13 cellular contexts compared by ENCODE assay signal in genomic region chr9:105455836-105456475, GRCh38. TPM values are rescaled to one million over a fixed set of nuclear protein-coding genes. Genes with fewer than 3 reads are reported as not detected.
DNase-seq lines count a peak whose midpoint lies in the region; ATAC-seq, FAIRE-seq and TF ChIP-seq lines count a peak whose summit lies in the region.
"Had no signal": no experiment of that assay in that cellular context is flagged by ENCODE, and none has a peak within 500 bp of the region (broad histone marks: within the 10 kb centered on the region; RNA-seq: fewer than 3 reads in every experiment).

No MANE protein-coding gene starts in this region.

- no peak overlapping the region for H2AFZ ChIP-seq in SK-N-SH (ENCODE audit: low read depth)

- H3K4me1 ChIP-seq in SK-N-SH (ENCODE audit: control insufficient read depth in 1 of 2, insufficient read depth in 2 of 2, low read depth in 1 of 2, low read length in 1 of 2) (peaks cover 5 to 9% of the 10 kb centered on the region in 2 experiments; a peak in 3 of 4 replicates), gastroesophageal sphincter (peaks cover 0 to 39% (median 0%) of the 10 kb centered on the region in 3 donors)

- H3K36me3 ChIP-seq in SK-N-SH (replicated peaks in 1 of 2; ENCODE audit: control insufficient read depth in 1 of 2, insufficient read depth in 2 of 2, low read length in 1 of 2) (peaks cover 0 to 2% of the 10 kb centered on the region in 2 experiments), gastroesophageal sphincter (no peaks in the 10 kb centered on the region)

- no peaks in the 10 kb centered on the region for H3K9me2 ChIP-seq in SK-N-SH

- H3K79me2 ChIP-seq in SK-N-SH (ENCODE audit: insufficient read depth): peaks cover 100% of the 10 kb centered on the region

- no peak for FAIRE-seq in GM12891 (lab: Jason Lieb, UNC)

- TF ChIP-seq EP300 in SK-N-SH (IDR thresholded peaks at IDR 0.05; ENCODE audit: borderline replicate concordance in 1 of 2, low read depth in 1 of 2, low read length in 1 of 2) (no peak), gastroesophageal sphincter (IDR thresholded peaks at IDR 0.05) (no peak)

- peak; percentile 9 for DNase-seq in AG10803 (ENCODE audit: low read depth)
- no peak for DNase-seq in SK-N-SH
- DNase-seq in fibroblast of mammary gland (ENCODE audit: low read depth): peak; percentile 44
- DNase-seq in retinal pigment epithelial cell (ENCODE audit: low read depth): peak; percentile 85
- no peak for DNase-seq in HEK293T (ENCODE audit: extremely low spot score)
- no peak for DNase-seq in GM12891 (ENCODE audit: insufficient read length, low spot score)
- DNase-seq in GM10266 (ENCODE audit: extremely low spot score): no peak
- DNase-seq: Caco-2; CD8-positive, alpha-beta memory T cell; DND-41; GDM1; HCEC 1CT had no signal

- peaks cover 57% of the 10 kb centered on the region for H4K20me1 ChIP-seq in SK-N-SH (ENCODE audit: insufficient read depth)

- H3K27ac ChIP-seq in SK-N-SH (ENCODE audit: low read depth in 2 of 2, low read length in 1 of 2) (no peak overlapping the region), gastroesophageal sphincter (no peak overlapping the region)

- no peak for TF ChIP-seq CTCF in AG10803 (conservative IDR thresholded peaks at IDR 0.05; ENCODE audit: low read length)
- TF ChIP-seq CTCF in SK-N-SH (IDR thresholded peaks at IDR 0.05): no peak
- no peak for TF ChIP-seq CTCF in fibroblast of mammary gland (conservative IDR thresholded peaks at IDR 0.05; ENCODE audit: control insufficient read depth, insufficient read depth, low read depth, low read length)
- TF ChIP-seq CTCF in retinal pigment epithelial cell (conservative IDR thresholded peaks at IDR 0.05; ENCODE audit: low read depth, low read length): no peak
- no peak for TF ChIP-seq CTCF in GM10266 (IDR thresholded peaks at IDR 0.05; ENCODE audit: control insufficient read depth, insufficient read depth, low read depth, missing control alignments)
- TF ChIP-seq CTCF in gastroesophageal sphincter (IDR thresholded peaks at IDR 0.05): no peak

- H3K27me3 ChIP-seq in SK-N-SH (ENCODE audit: insufficient read depth) (no peaks in the 10 kb centered on the region), gastroesophageal sphincter (no peaks in the 10 kb centered on the region)

- POLR2A ChIA-PET in SK-N-SH (lab: Yijun Ruan, JAX): no interaction called here
- POLR2A ChIA-PET in HEK293T (lab: Yijun Ruan, JAX): no interaction called here

- ATAC-seq in gastroesophageal sphincter: no peak

- no peaks in the 10 kb centered on the region for H3K9me3 ChIP-seq in SK-N-SH
- no peaks in the 10 kb centered on the region for H3K9me3 ChIP-seq in gastroesophageal sphincter

- no peak for TF ChIP-seq POLR2A in GM12891 (IDR thresholded peaks at IDR 0.05; ENCODE audit: low read depth, low read length)
- TF ChIP-seq POLR2A in gastroesophageal sphincter (IDR thresholded peaks at IDR 0.05): no peak

- TF ChIP-seq RAD21 in SK-N-SH (IDR thresholded peaks at IDR 0.05; ENCODE audit: low read length): no peak

- CTCF ChIA-PET in SK-N-SH (lab: Yijun Ruan, JAX): interaction anchor here (0.9 kb wide), 1 partner anchor 31 kb away, joined by 3 read pairs; no protein-coding TSS in a partner anchor
- CTCF ChIA-PET in HEK293T (lab: Yijun Ruan, JAX): no interaction called here

- WGBS in SK-N-SH (ENCODE audit: low lambda C conversion rate): 56% methylated on average over 2 of the region's 2 CpGs
- 69 to 79% methylated on average over 2 of the region's 2 CpGs for WGBS in gastroesophageal sphincter (ENCODE audit: low coverage in 1 of 2), 2 donors

- H3K4me3 ChIP-seq in AG10803 (ENCODE audit: low read length) (no peak overlapping the region), SK-N-SH (ENCODE audit: low read depth in 2 of 2, low read length in 1 of 2) (no peak overlapping the region), fibroblast of mammary gland (ENCODE audit: control insufficient read depth, low read depth, low read length) (no peak overlapping the region), retinal pigment epithelial cell (ENCODE audit: low read length) (no peak overlapping the region), gastroesophageal sphincter (no peak overlapping the region)

- no peak overlapping the region for H3K4me2 ChIP-seq in SK-N-SH

- H3F3A ChIP-seq in SK-N-SH (replicated peaks; ENCODE audit: insufficient read depth): peaks cover 3% of the 10 kb centered on the region

- no peak overlapping the region for H3K9ac ChIP-seq in SK-N-SH

TF ChIP-seq in SK-N-SH, 30 proteins besides CTCF, POLR2A, EP300 and RAD21:
- TF ChIP-seq FOXM1 (IDR thresholded peaks at IDR 0.05; ENCODE audit: low read depth): no peak
- TF ChIP-seq RCOR1 (IDR thresholded peaks at IDR 0.05; ENCODE audit: low read length): 0 out of 2 replicates have a peak, but pooled peaks have one; percentile 32
- no peak for TF ChIP-seq CHD2 (IDR thresholded peaks at IDR 0.05; ENCODE audit: low read length, partially characterized antibody)
- TF ChIP-seq TAF1 (IDR thresholded peaks at IDR 0.05; ENCODE audit: borderline replicate concordance, low read depth, low read length): no peak
- peak; percentile 63 for TF ChIP-seq TCF12 (IDR thresholded peaks at IDR 0.05)
- TF ChIP-seq FOXJ3 (CRISPR knock-in tag; IDR thresholded peaks at IDR 0.05): no peak
- TF ChIP-seq JUND (IDR thresholded peaks at IDR 0.05): no peak
- no peak for TF ChIP-seq USF2 (IDR thresholded peaks at IDR 0.05; ENCODE audit: borderline replicate concordance, low read depth, low read length)
- TF ChIP-seq NRF1 (IDR thresholded peaks at IDR 0.05; ENCODE audit: low read depth, low read length): no peak

TF ChIP-seq in HEK293T, 16 proteins besides CTCF, POLR2A, EP300 and RAD21:
- TF ChIP-seq FOXM1 (IDR thresholded peaks at IDR 0.05; ENCODE audit: borderline replicate concordance) (no peak), ZNF384 (IDR thresholded peaks at IDR 0.05) (no peak), CTBP1 (IDR thresholded peaks at IDR 0.05; ENCODE audit: borderline replicate concordance) (no peak), L3MBTL2 (conservative IDR thresholded peaks at IDR 0.05) (no peak), FOXA1 (IDR thresholded peaks at IDR 0.05) (no peak), SP1 (IDR thresholded peaks at IDR 0.05) (no peak), BHLHE40 (IDR thresholded peaks at IDR 0.05; ENCODE audit: borderline replicate concordance) (no peak), ELF4 (IDR thresholded peaks at IDR 0.05) (no peak), FOXK2 (IDR thresholded peaks at IDR 0.05) (no peak), PKNOX1 (IDR thresholded peaks at IDR 0.05) (no peak), NFRKB (IDR thresholded peaks at IDR 0.05) (no peak), LEF1 (IDR thresholded peaks at IDR 0.05; ENCODE audit: borderline replicate concordance) (no peak), TARDBP (IDR thresholded peaks at IDR 0.05) (no peak), ARNT (IDR thresholded peaks at IDR 0.05) (no peak), HDGF (IDR thresholded peaks at IDR 0.05; ENCODE audit: borderline replicate concordance) (no peak), SUZ12 (IDR thresholded peaks at IDR 0.05) (no peak)

TF ChIP-seq in GM12891, 5 proteins besides CTCF, POLR2A, EP300 and RAD21:
- TF ChIP-seq SPI1 (IDR thresholded peaks at IDR 0.05; ENCODE audit: low read depth, low read length): no peak
TF ChIP-seq in GM12891: peak in this region for 0.

RNA-seq across cellular contexts. Expression of gene FSD1L, which starts 8.1 kb away (rescaled TPM):
- polyA plus RNA-seq in SK-N-SH (2012; rRNA removed): 0.76 and 1.0 TPM in 2 replicates
- polyA plus RNA-seq in SK-N-SH (2012; cell fraction: cytosol; rRNA removed): 0.83 and 1.3 TPM in 2 replicates
- polyA plus RNA-seq in SK-N-SH (2012; cell fraction: nucleus; rRNA removed): 1.6 and 4.3 TPM in 2 replicates
- 6.7 TPM for polyA plus RNA-seq in GM12891 (2012; ENCODE audit: low read depth, missing spikeins)
- total RNA-seq in gastroesophageal sphincter: 1 to 10 TPM; 2.7 to 10.0 (median 3.4) TPM

Comparison
In these comparisons a context has a peak if more than half of its experiments do, and no peak if none do; other contexts are left out.
1. DNase-seq: peak in AG10803 (single experiment), fibroblast of mammary gland (single experiment) and retinal pigment epithelial cell (single experiment); none in SK-N-SH (single experiment), HEK293T (single experiment), GM12891 (single experiment) and GM10266 (single experiment).